19 cellular contexts compared by ENCODE assay signal in genomic region chr3:14517601-14518431, GRCh38. TPM values are rescaled to one million over a fixed set of nuclear protein-coding genes. Genes with fewer than 3 reads are reported as not detected.
"Had no signal": no experiment of that assay in that cellular context is flagged by ENCODE, and none has a peak within 500 bp of the region (broad histone marks: within the 10 kb centered on the region; RNA-seq: fewer than 3 reads in every experiment).

No MANE protein-coding gene starts in this region.

- DNase-seq: activated CD4-positive, alpha-beta T cell treated with anti-CD3 and anti-CD28 coated beads, Interleukin-2, amount 50 U/mL, for 1 hour; activated T-cell treated with anti-CD3 and anti-CD28 coated beads, Interleukin-2, amount 50 U/mL, for 48 hours; effector CD4-positive, alpha-beta T cell; hippocampal formation; kidney glomerular epithelial cell; naive thymus-derived CD4-positive, alpha-beta T cell; occipital lobe; stimulated activated CD4-positive, alpha-beta T cell treated with anti-CD3 and anti-CD28 coated beads, Interleukin-4, amount 100 ng/mL, for 24 hours; T-helper 1 cell had no signal

- H3K4me1 Mint-ChIP-seq: naive thymus-derived CD4-positive, alpha-beta T cell had no signal

- ATAC-seq: naive thymus-derived CD4-positive, alpha-beta T cell had no signal

- H3K9me3 ChIP-seq: ascending aorta, thoracic aorta had no signal

- H3K27ac ChIP-seq: ascending aorta, cardiac muscle cell, coronary artery, SK-N-MC, thoracic aorta, VCaP had no signal

- H3K4me3 ChIP-seq: ascending aorta, cardiac muscle cell, coronary artery, lung, SK-N-MC, thoracic aorta had no signal

- H3K36me3 Mint-ChIP-seq: naive thymus-derived CD4-positive, alpha-beta T cell had no signal

- H3K27me3 ChIP-seq: ascending aorta, cardiac muscle cell had no signal

- H3K9me3 Mint-ChIP-seq: naive thymus-derived CD4-positive, alpha-beta T cell; stimulated activated naive CD8-positive, alpha-beta T cell treated with anti-CD3 and anti-CD28 coated beads, Interleukin-15, Interleukin-2, amounts not matched to agents 100 ng/mL and 50 ng/mL, for 24 hours had no signal

- H3K36me3 ChIP-seq: ascending aorta, cardiac muscle cell, thoracic aorta had no signal

- H3K4me3 Mint-ChIP-seq: naive thymus-derived CD4-positive, alpha-beta T cell; stimulated activated naive CD8-positive, alpha-beta T cell treated with anti-CD3 and anti-CD28 coated beads, Interleukin-15, Interleukin-2, amounts not matched to agents 100 ng/mL and 50 ng/mL, for 24 hours had no signal

- H3K27ac Mint-ChIP-seq: stimulated activated naive CD8-positive, alpha-beta T cell treated with anti-CD3 and anti-CD28 coated beads, Interleukin-15, Interleukin-2, amounts not matched to agents 100 ng/mL and 50 ng/mL, for 24 hours had no signal

RNA-seq across cellular contexts. Expression of gene GRIP2, which starts 22.3 kb away (rescaled TPM):
- total RNA-seq: mononuclear cell; naive thymus-derived CD4-positive, alpha-beta T cell; pulmonary artery endothelial cell had no signal
- polyA plus RNA-seq: cardiac muscle cell; naive thymus-derived CD4-positive, alpha-beta T cell had no signal
